In the genomic region with DNA sequence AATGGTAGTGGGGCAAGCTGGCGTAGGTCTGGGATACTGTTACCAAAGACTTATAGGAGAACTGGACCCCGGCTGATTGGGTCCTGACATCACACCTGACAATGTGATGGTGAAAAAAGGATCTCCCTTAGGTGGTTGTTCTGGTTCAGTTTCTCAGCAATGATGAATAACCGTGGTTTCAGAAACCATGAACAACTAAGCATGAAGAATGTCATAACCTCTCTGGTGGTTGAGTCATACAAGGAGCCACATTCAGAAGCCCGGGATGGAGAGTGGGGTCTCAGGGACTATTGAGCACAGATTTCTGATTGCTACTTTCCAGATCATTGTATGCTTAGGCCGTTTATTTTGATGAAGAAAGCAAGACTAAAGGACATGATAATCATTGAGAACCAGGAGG, we compare ENCODE assay signal across 9 cellular contexts. TPM values are rescaled to one million over a fixed set of nuclear protein-coding genes. Genes with fewer than 3 reads are reported as not detected.
DNase-seq lines count a peak whose midpoint lies in the region; ATAC-seq, FAIRE-seq and TF ChIP-seq lines count a peak whose summit lies in the region.
"Had no signal": no experiment of that assay in that cellular context is flagged by ENCODE, and none has a peak within 500 bp of the region (broad histone marks: within the 10 kb centered on the region; RNA-seq: fewer than 3 reads in every experiment).

No MANE protein-coding gene starts in this region.

- no peak overlapping the region for H2AFZ ChIP-seq in GM12878 (ENCODE audit: control insufficient read depth, low read depth, low read length)

- peak; percentile 81 for DNase-seq in GM12864 (ENCODE audit: low read depth)
- peak; percentile 63 for DNase-seq in GM12878 (ENCODE audit: low read depth, low spot score)
- DNase-seq in DMS53 treated with DMSO at 0.1 percent for 48 hours (lab: John Stamatoyannopoulos, UW; ENCODE audit: unreplicated experiment): no peak
- DNase-seq in hippocampal formation (lab: John Stamatoyannopoulos, UW): no peak
- DNase-seq in posterior vena cava (ENCODE audit: low spot score): no peak
- DNase-seq in HK-2 (ENCODE audit: unreplicated experiment): no peak

- peaks cover 70% of the 10 kb centered on the region for H3K79me2 ChIP-seq in GM12878 (ENCODE audit: control insufficient read depth, insufficient read depth, low read length)

- SMC1A ChIA-PET in GM12878 (lab: Charles Lee; ENCODE audit: uncharacterized antibody, unreplicated experiment): interaction anchor here (0.8 to 4.1 kb wide), 4 partner anchors 13 to 295 kb away, joined by 3 to 30 read pairs (median 5); no protein-coding TSS in a partner anchor

- no peak for TF ChIP-seq RAD21 in GM12878 (IDR thresholded peaks at IDR 0.05; ENCODE audit: insufficient read depth, low read depth, low read length)

- TF ChIP-seq EP300 in GM12878 (IDR thresholded peaks at IDR 0.05; ENCODE audit: borderline replicate concordance in 1 of 2, control insufficient read depth in 1 of 2, low read depth in 2 of 2, low read length in 2 of 2): peak; percentile 35 to 36; a peak in 1 of 4 replicates

- intact Hi-C loops in GM12878 (cut with micrococcal nuclease; ENCODE audit: unreplicated experiment): loop anchor here (5.0 kb wide), 3 partner anchors 208 to 577 kb away; a partner anchor contains a TSS
- intact Hi-C loops in posterior vena cava (cut with DNase I): no loop called here

- H3K27ac ChIP-seq in GM12878 (ENCODE audit: control insufficient read depth, insufficient read depth): peak overlapping the region; percentile 94

- no peaks in the 10 kb centered on the region for H3K27me3 ChIP-seq in GM12878 (replicated peaks in 1 of 2; ENCODE audit: control insufficient read depth in 2 of 2, insufficient read depth in 2 of 2, low read length in 1 of 2)

- 0% methylated on average over 5 of the region's 5 CpGs for WGBS in GM12878 (ENCODE audit: insufficient coverage, insufficient replicate concordance, low lambda C conversion rate, missing lambda C conversion rate)

- FAIRE-seq in GM12878 (lab: Jason Lieb, UNC): peak; percentile 78
- FAIRE-seq: H1 had no signal

- H3K9ac ChIP-seq in GM12878 (ENCODE audit: control insufficient read depth, insufficient read depth, low read length): peak overlapping the region; percentile 57

- H3K4me2 ChIP-seq in GM12878 (ENCODE audit: control insufficient read depth, insufficient read depth): peak overlapping the region; percentile 64

- ATAC-seq in GM21367 (IDR thresholded peaks at IDR 0.05; ENCODE audit: unreplicated experiment) (peak; percentile 52), HG03439 (IDR thresholded peaks at IDR 0.05; ENCODE audit: unreplicated experiment) (peak; percentile 63), GM12878 (peak; percentile 73)

- peaks cover 0 to 14% of the 10 kb centered on the region in 2 experiments; a peak in 1 of 4 replicates for H3K36me3 ChIP-seq in GM12878 (ENCODE audit: control insufficient read depth in 2 of 2, insufficient read depth in 2 of 2, low read length in 1 of 2)

- CTCF ChIA-PET in GM12878 (lab: Yijun Ruan, JAX): interaction anchor here (1.1 to 4.6 kb wide), 8 partner anchors 21 to 294 kb away, joined by 3 to 65 read pairs (median 9); a partner anchor contains a TSS

- peaks cover 42% of the 10 kb centered on the region for H3K4me1 ChIP-seq in GM12878 (ENCODE audit: control insufficient read depth, insufficient read depth, low read length)

- in situ Hi-C loops in GM12878 (cut with MboI): loop anchor here (10.0 kb wide), 2 partner anchors 190 to 580 kb away; a partner anchor contains a TSS

- no TSS peak for BruUV-seq in GM12878 (replicated peaks; lab: Mats Ljungman, UMichigan)

- TF ChIP-seq CTCF in GM12864 (IDR thresholded peaks at IDR 0.05; ENCODE audit: low read depth, low read length, missing control alignments): no peak
- TF ChIP-seq CTCF in GM12878 (IDR thresholded peaks at IDR 0.05 in 2 of 3, conservative IDR thresholded peaks at IDR 0.05 in 1 of 3; ENCODE audit: control insufficient read depth in 2 of 3, extremely low read depth in 1 of 3, insufficient read depth in 1 of 3, low read depth in 3 of 3, low read length in 3 of 3): 0 out of 6 replicates have a peak, but pooled peaks of 1 of the 3 experiments have one; percentile 2

- POLR2A ChIA-PET in GM12878 (lab: Charles Lee): no interaction called here

- H3K4me3 ChIP-seq in GM12864 (ENCODE audit: low read depth, low read length): peak overlapping the region; percentile 37
- H3K4me3 ChIP-seq in GM12878: peak overlapping the region; percentile 59

- peak; percentile 24; the same call in 1 of the 2 replicates for TF ChIP-seq POLR2A in GM12878 (IDR thresholded peaks at IDR 0.05; ENCODE audit: low read depth, low read length)

- peaks cover 3% of the 10 kb centered on the region for H3K9me3 ChIP-seq in GM12878 (replicated peaks; ENCODE audit: control insufficient read depth, insufficient read depth, low read length)

- H4K20me1 ChIP-seq in GM12878 (ENCODE audit: control insufficient read depth, insufficient read depth): no peaks in the 10 kb centered on the region

- RAD21 ChIA-PET in GM12878 (lab: Charles Lee; ENCODE audit: unreplicated experiment): interaction anchor here (1.4 to 2.3 kb wide), 3 partner anchors 125 to 193 kb away, joined by 5 to 13 read pairs (median 9); no protein-coding TSS in a partner anchor

TF ChIP-seq in GM12878, 131 proteins besides CTCF, POLR2A, EP300 and RAD21 (continues in another document):
- no peak for TF ChIP-seq NR2C1 (IDR thresholded peaks at IDR 0.05)
- no peak for TF ChIP-seq ASH2L (IDR thresholded peaks at IDR 0.05; ENCODE audit: borderline replicate concordance, low read depth)
- no peak for TF ChIP-seq MXI1 (IDR thresholded peaks at IDR 0.05; ENCODE audit: low read depth, low read length)
- TF ChIP-seq MTA2 (IDR thresholded peaks at IDR 0.05; ENCODE audit: low read depth): no peak
- TF ChIP-seq HDAC6 (IDR thresholded peaks at IDR 0.05; ENCODE audit: unreplicated experiment): no peak
- TF ChIP-seq GATAD2B (conservative IDR thresholded peaks at IDR 0.05; ENCODE audit: low read depth): no peak
- no peak for TF ChIP-seq TBL1XR1 (IDR thresholded peaks at IDR 0.05; ENCODE audit: low read depth, low read length)
- TF ChIP-seq BHLHE40 (IDR thresholded peaks at IDR 0.05; ENCODE audit: borderline replicate concordance in 1 of 2, low read depth in 2 of 2, low read length in 1 of 2): no peak
- TF ChIP-seq, protein P1, sequence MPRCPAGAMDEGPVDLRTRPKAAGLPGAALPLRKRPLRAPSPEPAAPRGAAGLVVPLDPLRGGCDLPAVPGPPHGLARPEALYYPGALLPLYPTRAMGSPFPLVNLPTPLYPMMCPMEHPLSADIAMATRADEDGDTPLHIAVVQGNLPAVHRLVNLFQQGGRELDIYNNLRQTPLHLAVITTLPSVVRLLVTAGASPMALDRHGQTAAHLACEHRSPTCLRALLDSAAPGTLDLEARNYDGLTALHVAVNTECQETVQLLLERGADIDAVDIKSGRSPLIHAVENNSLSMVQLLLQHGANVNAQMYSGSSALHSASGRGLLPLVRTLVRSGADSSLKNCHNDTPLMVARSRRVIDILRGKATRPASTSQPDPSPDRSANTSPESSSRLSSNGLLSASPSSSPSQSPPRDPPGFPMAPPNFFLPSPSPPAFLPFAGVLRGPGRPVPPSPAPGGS (IDR thresholded peaks at IDR 0.05; ENCODE audit: borderline replicate concordance, insufficient read depth, low read depth, low read length, poor library complexity, severe bottlenecking): peak; percentile 74
- no peak for TF ChIP-seq STAT1 (conservative IDR thresholded peaks at IDR 0.05)
- no peak for TF ChIP-seq FOS (IDR thresholded peaks at IDR 0.05; ENCODE audit: borderline replicate concordance, extremely low read depth, insufficient read length)
- no peak for TF ChIP-seq EZH2 (IDR thresholded peaks at IDR 0.05; ENCODE audit: borderline replicate concordance, control insufficient read depth, low read depth, low read length)
- no peak for TF ChIP-seq ZNF384 (IDR thresholded peaks at IDR 0.05; ENCODE audit: borderline replicate concordance, low read depth, low read length)
- no peak for TF ChIP-seq SREBF2 (IDR thresholded peaks at IDR 0.05; ENCODE audit: low read length)
- 0 out of 3 replicates have a peak, but pooled peaks have one; percentile 53 for TF ChIP-seq POU2F2 (IDR thresholded peaks at IDR 0.05; ENCODE audit: borderline replicate concordance, low read depth, low read length)
- TF ChIP-seq RBBP5 (conservative IDR thresholded peaks at IDR 0.05): no peak
- TF ChIP-seq JUNB (IDR thresholded peaks at IDR 0.05): peak; percentile 91
- TF ChIP-seq, protein P2, sequence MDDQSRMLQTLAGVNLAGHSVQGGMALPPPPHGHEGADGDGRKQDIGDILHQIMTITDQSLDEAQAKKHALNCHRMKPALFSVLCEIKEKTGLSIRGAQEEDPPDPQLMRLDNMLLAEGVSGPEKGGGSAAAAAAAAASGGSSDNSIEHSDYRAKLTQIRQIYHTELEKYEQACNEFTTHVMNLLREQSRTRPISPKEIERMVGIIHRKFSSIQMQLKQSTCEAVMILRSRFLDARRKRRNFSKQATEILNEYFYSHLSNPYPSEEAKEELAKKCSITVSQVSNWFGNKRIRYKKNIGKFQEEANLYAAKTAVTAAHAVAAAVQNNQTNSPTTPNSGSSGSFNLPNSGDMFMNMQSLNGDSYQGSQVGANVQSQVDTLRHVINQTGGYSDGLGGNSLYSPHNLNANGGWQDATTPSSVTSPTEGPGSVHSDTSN (IDR thresholded peaks at IDR 0.05; ENCODE audit: insufficient replicate concordance, low read depth, low read length): peak; percentile 29
- peak; percentile 87; the same call in 1 of the 2 replicates for TF ChIP-seq FOXM1 (IDR thresholded peaks at IDR 0.05; ENCODE audit: low read depth, low read length)

RNA-seq across cellular contexts. Expression of a gene that starts 17.4 kb away (rescaled TPM):
- 1.5 and 1.7 TPM in 2 replicates for total RNA-seq in GM12878 (2013; cell fraction: nucleolus; rRNA removed)
- 35.6 and 35.9 TPM in 2 replicates for total RNA-seq in GM12878 (2014; rRNA removed)
- total RNA-seq in GM12878 (2014; rRNA removed; fragmentation: Illumina TruSeq; extraction: Trizol): 36.3 and 36.4 TPM in 2 replicates
- 21.7 and 24.6 TPM in 2 replicates for total RNA-seq in GM12878 (2021)
- polyA plus RNA-seq in GM12878 (2011; ENCODE audit: low read depth): 32.9 TPM
- polyA plus RNA-seq in GM12878 (2011; rRNA removed): 1.2 and 2.2 TPM in 2 replicates
- polyA plus RNA-seq in GM12878 (2011; cell fraction: cytosol; rRNA removed): 0.30 and 0.42 TPM in 2 replicates
- 0.44 and 0.49 TPM in 2 replicates for polyA plus RNA-seq in GM12878 (2011; cell fraction: nucleus; rRNA removed)
- 80.9 and 93.7 TPM in 2 replicates for polyA plus RNA-seq in GM12878 (2012)
- 41.9 and 44.1 TPM in 2 replicates for polyA plus RNA-seq in GM12878 (2014; fragmentation: Illumina TruSeq; extraction: Trizol)
- 10 to 100 TPM in 1 of 2 experiments, 1 to 10 TPM in 1; 8.8 to 14.4 TPM for polyA plus RNA-seq in GM12878 (2014; fragmentation: Nextera tagmentation; extraction: Ambion mirVana)
- 25.9 and 28.2 TPM in 2 replicates for polyA plus RNA-seq in GM12878 (2014; rRNA removed)
- 10 to 100 TPM; 53.9 to 57.7 TPM for polyA plus RNA-seq in GM12878 (2016; fragmentation: Nextera tagmentation; extraction: Ambion mirVana)
- polyA minus RNA-seq in GM12878 (2011; rRNA and poly(A)+ RNA removed): 0.41 and 0.80 TPM in 2 replicates
- 0.73 and 1.6 TPM in 2 replicates for polyA minus RNA-seq in GM12878 (2011; cell fraction: cytosol; rRNA and poly(A)+ RNA removed)
- polyA minus RNA-seq in GM12878 (2011; cell fraction: nucleus; rRNA and poly(A)+ RNA removed): 0.36 and 0.86 TPM in 2 replicates
- total RNA-seq in posterior vena cava: 1 to 10 TPM; 1.7 to 1.9 TPM

Comparison
In these comparisons a context has a peak if more than half of its experiments do, and no peak if none do; other contexts are left out.
1. DNase-seq: peak in GM12864 (single experiment) and GM12878 (single experiment); none in DMS53 treated with DMSO at 0.1 percent for 48 hours (single experiment), hippocampal formation (0 of 2), posterior vena cava (single experiment) and HK-2 (single experiment).
2. Peak in every context shown above with its lines, with median percentiles within 50 percentile points of each other: ATAC-seq.